Comparison of ENCODE assay signal across 1 cellular context in genomic region chr5:16521561-16522090, GRCh38.
TF ChIP-seq lines count a peak whose summit lies in the region.

No MANE protein-coding gene starts in this region.

TF ChIP-seq in K562, 482 proteins besides CTCF, POLR2A, EP300 and RAD21 (continued from another document and continues in another):
- TF ChIP-seq ARID4B (CRISPR knock-in tag; IDR thresholded peaks at IDR 0.05) (no peak), SIN3A (IDR thresholded peaks at IDR 0.05; ENCODE audit: borderline replicate concordance in 2 of 2, control insufficient read depth in 1 of 2, low read depth in 2 of 2, low read length in 2 of 2) (no peak), HNRNPLL (IDR thresholded peaks at IDR 0.05; ENCODE audit: low read depth, low read length, poor library complexity, severe bottlenecking) (no peak), ADNP (tag; IDR thresholded peaks at IDR 0.05) (no peak), ZBED1 (IDR thresholded peaks at IDR 0.05) (no peak), OTX1 (CRISPR knock-in tag; IDR thresholded peaks at IDR 0.05) (no peak), CHD1 (IDR thresholded peaks at IDR 0.05; ENCODE audit: low read length) (no peak), E2F5 (CRISPR knock-in tag; IDR thresholded peaks at IDR 0.05) (no peak), ZNF146 (CRISPR knock-in tag; IDR thresholded peaks at IDR 0.05; ENCODE audit: unreplicated experiment) (no peak), ZBTB17 (CRISPR knock-in tag; IDR thresholded peaks at IDR 0.05) (0 out of 2 replicates have a peak, but pooled peaks have one; percentile 19), KLF1 (tag; IDR thresholded peaks at IDR 0.05) (no peak), RBBP5 (IDR thresholded peaks at IDR 0.05; ENCODE audit: borderline replicate concordance, insufficient read depth, low read length, poor library complexity, severe bottlenecking) (no peak), ATF1 (CRISPR knock-in tag; IDR thresholded peaks at IDR 0.05) (no peak), ATF1 (tag; IDR thresholded peaks at IDR 0.05) (no peak), RREB1 (CRISPR knock-in tag; IDR thresholded peaks at IDR 0.05) (no peak), ZFX (CRISPR knock-in tag; IDR thresholded peaks at IDR 0.05) (no peak), RBM15 (IDR thresholded peaks at IDR 0.05; ENCODE audit: insufficient read depth, low read length) (no peak), RBM25 (IDR thresholded peaks at IDR 0.05; ENCODE audit: low read depth, low read length, severe bottlenecking) (no peak), HMBOX1 (IDR thresholded peaks at IDR 0.05) (peak; percentile 9; the same call in 1 of the 2 replicates), RUNX1 (IDR thresholded peaks at IDR 0.05; ENCODE audit: low read depth) (no peak), TEAD1 (CRISPR knock-in tag; IDR thresholded peaks at IDR 0.05) (no peak), E2F8 (IDR thresholded peaks at IDR 0.05; ENCODE audit: low read depth, partially characterized antibody) (no peak), MEF2D (tag; conservative IDR thresholded peaks at IDR 0.05; ENCODE audit: low read depth) (peak; percentile 59; the same call in 1 of the 2 replicates), ATF4 (CRISPR knock-in tag; IDR thresholded peaks at IDR 0.05) (peak; percentile 76), ZBTB26 (CRISPR knock-in tag; IDR thresholded peaks at IDR 0.05) (no peak), TAL1 (IDR thresholded peaks at IDR 0.05) (peak; percentile 32; the same call in 1 of the 2 replicates), BCLAF1 (IDR thresholded peaks at IDR 0.05; ENCODE audit: borderline replicate concordance in 1 of 2, control insufficient read depth in 1 of 2, low read depth in 2 of 2, low read length in 1 of 2) (no peak), ARNT (IDR thresholded peaks at IDR 0.05) (no peak), REST (CRISPR knock-in tag; IDR thresholded peaks at IDR 0.05; ENCODE audit: low read depth) (no peak)
